10 cellular contexts compared by ENCODE assay signal in the genomic region with DNA sequence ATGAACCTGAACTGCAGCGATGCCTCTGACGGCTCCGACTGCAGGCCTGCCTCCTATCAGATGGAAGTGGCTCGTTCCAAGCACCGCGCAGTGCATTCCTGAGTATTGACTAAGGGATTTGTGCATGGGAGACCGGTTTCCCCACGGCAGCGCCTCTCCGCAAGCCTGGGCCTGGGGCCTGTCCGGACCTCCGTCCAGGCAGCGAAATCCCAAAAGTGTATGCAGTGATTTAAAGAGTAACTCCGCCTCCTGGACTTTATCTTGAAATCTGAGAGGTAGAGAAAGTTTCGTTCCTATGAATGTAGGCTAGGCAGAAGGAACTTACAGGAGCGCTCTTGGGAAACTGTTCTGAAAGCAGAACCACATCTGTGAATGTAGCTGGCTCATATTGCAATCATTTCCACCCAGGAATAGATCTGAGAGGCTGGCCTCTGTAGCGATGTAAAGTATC.
A peak's percentile ranks its signal among the peaks of the same experiment; 100 is the strongest.
DNase-seq lines count a peak whose midpoint lies in the region; ATAC-seq, FAIRE-seq and TF ChIP-seq lines count a peak whose summit lies in the region.
"Had no signal": no experiment of that assay in that cellular context is flagged by ENCODE, and none has a peak within 500 bp of the region (broad histone marks: within the 10 kb centered on the region; RNA-seq: fewer than 3 reads in every experiment).

No MANE protein-coding gene starts in this region.

- peak; percentile 80 for ATAC-seq in WTC11
- ATAC-seq in HG03354 (IDR thresholded peaks at IDR 0.05; ENCODE audit: poor library complexity, severe bottlenecking, unreplicated experiment) = no peak
- ATAC-seq in GM21528 (IDR thresholded peaks at IDR 0.05; ENCODE audit: low FRiP score, unreplicated experiment) = no peak
- ATAC-seq in HG03280 (IDR thresholded peaks at IDR 0.05; ENCODE audit: unreplicated experiment) = no peak

- intact Hi-C loops in left ventricle myocardium inferior (cut with micrococcal nuclease) = no loop called here

- no peak overlapping the region for H3K4me3 Mint-ChIP-seq in WTC11
- H3K4me3 Mint-ChIP-seq: naive B cell had no signal

- H3K27me3 ChIP-seq in left ventricle myocardium inferior (ENCODE audit: low read depth) = no peaks in the 10 kb centered on the region

- CTCF ChIA-PET in WTC11 (lab: Charles Lee) = no interaction called here

- DNase-seq in Daoy (ENCODE audit: low read depth) (peak; percentile 67), WTC11 (ENCODE audit: low spot score) (peak; percentile 13), left ventricle myocardium inferior (peak; percentile 60), pulmonary artery endothelial cell (ENCODE audit: low read depth, low spot score) (peak; percentile 63), GM12892 (ENCODE audit: insufficient read length) (no peak)
- DNase-seq: naive B cell had no signal

- POLR2A ChIA-PET in WTC11 (lab: Charles Lee) = no interaction called here

- H3K4me1 Mint-ChIP-seq in WTC11 = peaks cover 11% of the 10 kb centered on the region
- H3K4me1 Mint-ChIP-seq: naive B cell had no signal

- H3K27ac Mint-ChIP-seq in WTC11 = no peak overlapping the region
- H3K27ac Mint-ChIP-seq: naive B cell had no signal

- TF ChIP-seq CTCF in WTC11 (IDR thresholded peaks at IDR 0.05) (no peak), left ventricle myocardium inferior (IDR thresholded peaks at IDR 0.05; ENCODE audit: borderline replicate concordance) (no peak)

- peak overlapping the region; percentile 88 for H3K27ac ChIP-seq in left ventricle myocardium inferior (replicated peaks)

- no peaks in the 10 kb centered on the region for H3K36me3 Mint-ChIP-seq in WTC11
- H3K36me3 Mint-ChIP-seq: naive B cell had no signal

- FAIRE-seq in GM12892 (lab: Jason Lieb, UNC) = no peak
- FAIRE-seq: G401.6 had no signal

- peak overlapping the region; percentile 51 for H3K4me3 ChIP-seq in left ventricle myocardium inferior

- no peaks in the 10 kb centered on the region for H3K9me3 ChIP-seq in left ventricle myocardium inferior (replicated peaks)

- H3K36me3 ChIP-seq in left ventricle myocardium inferior = no peaks in the 10 kb centered on the region

- TF ChIP-seq POLR2A in GM12892 (IDR thresholded peaks at IDR 0.05; ENCODE audit: low read depth, low read length) = no peak

- H3K27me3 Mint-ChIP-seq in WTC11 (ENCODE audit: low read depth) = no peaks in the 10 kb centered on the region

- H3K9me3 Mint-ChIP-seq in WTC11 = no peaks in the 10 kb centered on the region
- H3K9me3 Mint-ChIP-seq: naive B cell had no signal

- peaks cover 46% of the 10 kb centered on the region for H3K4me1 ChIP-seq in left ventricle myocardium inferior

TF ChIP-seq in WTC11, 78 proteins besides CTCF, POLR2A, EP300 and RAD21:
- TF ChIP-seq ZNF317 (CRISPR knock-in tag; IDR thresholded peaks at IDR 0.05; ENCODE audit: borderline replicate concordance, low read depth) = no peak
- TF ChIP-seq, protein P1, sequence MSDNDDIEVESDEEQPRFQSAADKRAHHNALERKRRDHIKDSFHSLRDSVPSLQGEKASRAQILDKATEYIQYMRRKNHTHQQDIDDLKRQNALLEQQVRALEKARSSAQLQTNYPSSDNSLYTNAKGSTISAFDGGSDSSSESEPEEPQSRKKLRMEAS (CRISPR knock-in tag; IDR thresholded peaks at IDR 0.05) = no peak
- TF ChIP-seq, protein P2, sequence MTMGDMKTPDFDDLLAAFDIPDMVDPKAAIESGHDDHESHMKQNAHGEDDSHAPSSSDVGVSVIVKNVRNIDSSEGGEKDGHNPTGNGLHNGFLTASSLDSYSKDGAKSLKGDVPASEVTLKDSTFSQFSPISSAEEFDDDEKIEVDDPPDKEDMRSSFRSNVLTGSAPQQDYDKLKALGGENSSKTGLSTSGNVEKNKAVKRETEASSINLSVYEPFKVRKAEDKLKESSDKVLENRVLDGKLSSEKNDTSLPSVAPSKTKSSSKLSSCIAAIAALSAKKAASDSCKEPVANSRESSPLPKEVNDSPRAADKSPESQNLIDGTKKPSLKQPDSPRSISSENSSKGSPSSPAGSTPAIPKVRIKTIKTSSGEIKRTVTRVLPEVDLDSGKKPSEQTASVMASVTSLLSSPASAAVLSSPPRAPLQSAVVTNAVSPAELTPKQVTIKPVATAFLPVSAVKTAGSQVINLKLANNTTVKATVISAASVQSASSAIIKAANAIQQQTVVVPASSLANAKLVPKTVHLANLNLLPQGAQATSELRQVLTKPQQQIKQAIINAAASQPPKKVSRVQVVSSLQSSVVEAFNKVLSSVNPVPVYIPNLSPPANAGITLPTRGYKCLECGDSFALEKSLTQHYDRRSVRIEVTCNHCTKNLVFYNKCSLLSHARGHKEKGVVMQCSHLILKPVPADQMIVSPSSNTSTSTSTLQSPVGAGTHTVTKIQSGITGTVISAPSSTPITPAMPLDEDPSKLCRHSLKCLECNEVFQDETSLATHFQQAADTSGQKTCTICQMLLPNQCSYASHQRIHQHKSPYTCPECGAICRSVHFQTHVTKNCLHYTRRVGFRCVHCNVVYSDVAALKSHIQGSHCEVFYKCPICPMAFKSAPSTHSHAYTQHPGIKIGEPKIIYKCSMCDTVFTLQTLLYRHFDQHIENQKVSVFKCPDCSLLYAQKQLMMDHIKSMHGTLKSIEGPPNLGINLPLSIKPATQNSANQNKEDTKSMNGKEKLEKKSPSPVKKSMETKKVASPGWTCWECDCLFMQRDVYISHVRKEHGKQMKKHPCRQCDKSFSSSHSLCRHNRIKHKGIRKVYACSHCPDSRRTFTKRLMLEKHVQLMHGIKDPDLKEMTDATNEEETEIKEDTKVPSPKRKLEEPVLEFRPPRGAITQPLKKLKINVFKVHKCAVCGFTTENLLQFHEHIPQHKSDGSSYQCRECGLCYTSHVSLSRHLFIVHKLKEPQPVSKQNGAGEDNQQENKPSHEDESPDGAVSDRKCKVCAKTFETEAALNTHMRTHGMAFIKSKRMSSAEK (CRISPR knock-in tag; IDR thresholded peaks at IDR 0.05; ENCODE audit: borderline replicate concordance) = no peak
- no peak for TF ChIP-seq NFYB (CRISPR knock-in tag; conservative IDR thresholded peaks at IDR 0.05; ENCODE audit: low read depth)
- no peak for TF ChIP-seq SMAD3 (CRISPR knock-in tag; IDR thresholded peaks at IDR 0.05; ENCODE audit: borderline replicate concordance)
- no peak for TF ChIP-seq CBFB (CRISPR knock-in tag; IDR thresholded peaks at IDR 0.05; ENCODE audit: low read depth)
- no peak for TF ChIP-seq NR3C1 (CRISPR knock-in tag; conservative IDR thresholded peaks at IDR 0.05; ENCODE audit: low read depth)
- TF ChIP-seq ZNF138 (CRISPR knock-in tag; conservative IDR thresholded peaks at IDR 0.05) = no peak
